13 cellular contexts compared by ENCODE assay signal in genomic region chr3:189368384-189368783, GRCh38.
"Had no signal": no experiment of that assay in that cellular context is flagged by ENCODE, and none has a peak within 500 bp of the region (broad histone marks: within the 10 kb centered on the region; RNA-seq: fewer than 3 reads in every experiment).

No MANE protein-coding gene starts in this region.

- H3K4me1 ChIP-seq: neural progenitor cell, stomach had no signal

- DNase-seq: activated CD4-positive, alpha-beta T cell treated with anti-CD3 and anti-CD28 coated beads, Interleukin-2, amount 50 U/mL, for 48 hours; activated naive CD8-positive, alpha-beta T cell treated with anti-CD3 and anti-CD28 coated beads, Interleukin-2, amount 10 ng/mL, durations not matched to agents 7 days and 5 days; activated T-cell treated with anti-CD3 and anti-CD28 coated beads, Interleukin-2, amount 50 U/mL, for 72 hours; anterior cingulate cortex; cerebellar nuclear complex; effector memory CD8-positive, alpha-beta T cell; ovary; stimulated activated CD4-positive, alpha-beta T cell treated with anti-CD3 and anti-CD28 coated beads, Interleukin-4, amount 100 ng/mL, for 4 hours; stomach had no signal

- ATAC-seq: activated CD4-positive, CD25-positive, alpha-beta regulatory T cell treated with anti-CD3 and anti-CD28 coated beads, Interleukin-2, amount 50 U/mL, for 24 hours; activated T-cell treated with anti-CD3 and anti-CD28 coated beads, Interleukin-2, amount 50 U/mL, for 72 hours; effector memory CD8-positive, alpha-beta T cell; gastroesophageal sphincter had no signal

- H3K27ac ChIP-seq: gastroesophageal sphincter, neural progenitor cell, ovary, stomach, thoracic aorta had no signal

- H3K9ac ChIP-seq: neural progenitor cell had no signal

- H3K4me2 ChIP-seq: neural progenitor cell had no signal

- H3K36me3 ChIP-seq: gastroesophageal sphincter, neural progenitor cell, ovary, stomach, thoracic aorta had no signal

- H3K27me3 ChIP-seq: gastroesophageal sphincter, neural progenitor cell, ovary, stomach had no signal

- H3K4me3 ChIP-seq: gastroesophageal sphincter, neural progenitor cell, ovary, stomach, thoracic aorta had no signal

- H3K9me3 ChIP-seq: gastroesophageal sphincter, ovary, stomach, thoracic aorta had no signal
